ENCODE assay signal across 8 cellular contexts in the genomic region with DNA sequence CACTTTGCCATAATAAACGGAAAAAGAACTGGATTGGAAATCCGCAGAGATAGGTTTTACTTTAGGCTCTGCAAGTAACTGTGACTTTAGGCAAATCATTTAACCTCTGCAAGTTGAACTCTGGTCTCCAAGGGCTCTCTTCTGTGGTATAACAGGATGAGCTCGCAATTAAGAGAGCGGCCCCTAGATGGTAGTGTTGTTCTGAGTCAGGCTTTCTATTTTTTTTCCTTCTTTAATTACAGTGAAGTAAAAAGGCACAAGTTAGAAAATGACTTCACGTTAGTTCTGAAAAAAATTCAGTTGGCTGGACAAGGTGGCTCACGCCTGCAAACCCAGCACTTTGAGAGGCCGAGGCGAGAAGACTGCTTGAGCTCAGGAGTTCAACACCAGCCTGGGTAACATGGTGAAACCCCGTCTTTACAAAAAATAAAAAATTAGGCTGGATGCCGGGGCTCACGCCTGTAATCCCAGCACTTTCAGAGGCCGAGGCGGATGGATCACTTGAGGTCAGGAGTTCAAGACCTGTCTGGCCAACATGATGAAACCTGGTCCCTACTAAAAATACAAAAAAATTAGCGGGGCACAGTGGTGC. TPM values are rescaled to one million over a fixed set of nuclear protein-coding genes. Genes with fewer than 3 reads are reported as not detected.
A peak's percentile ranks its signal among the peaks of the same experiment; 100 is the strongest.
DNase-seq lines count a peak whose midpoint lies in the region; ATAC-seq and TF ChIP-seq lines count a peak whose summit lies in the region.

No MANE protein-coding gene starts in this region.

- no peaks in the 10 kb centered on the region for H3K9me3 ChIP-seq in thoracic aorta

- H3K4me3 ChIP-seq in thoracic aorta, result no peak overlapping the region

- H3K36me3 Mint-ChIP-seq in endothelial cell (ENCODE audit: low read depth, unreplicated experiment), result peaks cover 22% of the 10 kb centered on the region

- peak; percentile 80 for DNase-seq in COLO829 (ENCODE audit: low spot score)
- peak; percentile 73 for DNase-seq in NCI-H2171 treated with DMSO at 0.1 percent for 48 hours (lab: John Stamatoyannopoulos, UW)
- DNase-seq in endothelial cell (ENCODE audit: low spot score), result peak; percentile 70
- peak; percentile 79 for DNase-seq in midbrain (lab: John Stamatoyannopoulos, UW)
- DNase-seq in thoracic aorta (ENCODE audit: low spot score), result peak; percentile 13

- H3K4me1 ChIP-seq in thoracic aorta (ENCODE audit: control insufficient read depth in 1 of 2, low read depth in 2 of 2), result no peaks in the 10 kb centered on the region

- H3K27ac ChIP-seq in thoracic aorta, result peak overlapping the region in 1 of 2 donors; percentile 52

- H3K9me3 Mint-ChIP-seq in endothelial cell (ENCODE audit: unreplicated experiment), result no peaks in the 10 kb centered on the region

- H3K4me1 Mint-ChIP-seq in endothelial cell (ENCODE audit: unreplicated experiment), result peaks cover 2% of the 10 kb centered on the region

- no peak overlapping the region for H3K27ac Mint-ChIP-seq in endothelial cell (ENCODE audit: unreplicated experiment)

- H3K27me3 ChIP-seq in thoracic aorta (replicated peaks; ENCODE audit: insufficient read depth), result no peaks in the 10 kb centered on the region

- no peaks in the 10 kb centered on the region for H3K27me3 Mint-ChIP-seq in endothelial cell (ENCODE audit: unreplicated experiment)

- ATAC-seq in GM19035 (IDR thresholded peaks at IDR 0.05; ENCODE audit: unreplicated experiment) (peak; percentile 92), HG03103 (IDR thresholded peaks at IDR 0.05; ENCODE audit: low read depth, unreplicated experiment) (peak; percentile 89), thoracic aorta (ENCODE audit: insufficient number of reproducible peaks, low FRiP score, low read depth) (peak; percentile 73)
- ATAC-seq in activated CD4-positive, CD25-positive, alpha-beta regulatory T cell treated with anti-CD3 and anti-CD28 coated beads, Interleukin-2, amount 50 U/mL, for 24 hours, result peak; percentile 48 to 56

- no peak overlapping the region for H3K4me3 Mint-ChIP-seq in endothelial cell (ENCODE audit: unreplicated experiment)

- H3K36me3 ChIP-seq in thoracic aorta, result peaks cover 14% of the 10 kb centered on the region

- TF ChIP-seq CTCF in endothelial cell (IDR thresholded peaks at IDR 0.05; ENCODE audit: unreplicated experiment), result peak; percentile 65
- peak; percentile 63 for TF ChIP-seq CTCF in thoracic aorta (IDR thresholded peaks at IDR 0.05)

RNA-seq across cellular contexts. Expression of gene RPS3A, which starts 18.0 kb away (rescaled TPM):
- 2,209 TPM for total RNA-seq in endothelial cell (ENCODE audit: unreplicated experiment)
- 1,000 to 10,000 TPM; 1,368 to 1,778 TPM for total RNA-seq in thoracic aorta

Comparison
In these comparisons a context has a peak if more than half of its experiments do, and no peak if none do; other contexts are left out.
1. DNase-seq: peak in every context shown above with its lines; median percentile 80 in COLO829; 79 in midbrain; 73 in NCI-H2171 treated with DMSO at 0.1 percent for 48 hours; 70 in endothelial cell; 13 in thoracic aorta.